ENCODE assay signal across 8 cellular contexts in the genomic region with DNA sequence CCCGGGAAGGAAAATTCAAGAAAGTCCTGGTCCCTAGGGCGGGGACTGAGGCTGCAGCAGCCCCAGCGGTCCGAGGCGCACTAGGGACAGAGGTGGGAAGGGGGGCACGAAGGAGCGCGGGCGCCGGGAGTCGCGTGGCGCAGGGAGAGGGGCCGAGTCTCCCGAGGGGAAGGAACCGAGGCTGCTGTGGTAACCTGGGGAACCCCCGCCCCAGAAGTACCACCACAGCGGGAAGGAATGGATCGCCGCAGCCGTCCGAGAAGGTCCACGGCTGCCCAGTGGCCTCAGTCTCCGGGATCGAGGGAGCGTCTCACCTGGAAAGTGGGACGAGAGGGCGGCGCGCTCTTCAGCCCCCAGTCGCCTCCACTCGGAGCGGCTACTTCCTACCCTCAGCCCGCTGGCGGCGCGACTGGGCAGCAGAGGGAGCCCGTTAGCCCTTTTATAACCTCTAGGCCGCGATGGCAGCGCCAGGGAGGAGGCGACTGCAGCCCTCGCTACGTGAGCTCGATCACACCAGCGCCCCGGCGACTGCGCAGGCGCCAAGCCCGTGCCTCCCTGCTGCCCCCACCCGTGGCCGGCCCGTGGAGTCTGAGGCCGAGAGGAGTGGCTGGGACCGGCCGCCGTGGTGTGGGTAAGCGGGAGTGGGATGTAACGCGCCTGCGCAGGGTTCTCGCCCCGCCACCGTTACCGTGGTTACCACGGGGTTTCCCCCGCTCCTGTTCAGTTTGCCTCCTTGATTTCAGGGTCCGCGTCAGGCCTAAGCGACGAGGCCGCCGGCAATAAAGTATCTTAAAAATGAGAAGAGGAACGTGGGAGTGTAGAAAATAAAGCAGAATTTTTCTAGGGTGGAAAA. TPM values are rescaled to one million over a fixed set of nuclear protein-coding genes. Genes with fewer than 3 reads are reported as not detected.
DNase-seq lines count a peak whose midpoint lies in the region; ATAC-seq and TF ChIP-seq lines count a peak whose summit lies in the region.

A gene (minus strand): TSS at position 415 of the 853 bp plus-strand sequence. CDS start 21,983 bp downstream, outside the sequence.

- peaks cover 37% of the 10 kb centered on the region for H4K20me1 ChIP-seq in smooth muscle cell (ENCODE audit: low read depth)

- WGBS in smooth muscle cell (ENCODE audit: low lambda C conversion rate), result 2% methylated on average over 70 of the region's 75 CpGs

- TF ChIP-seq CTCF in VCaP (conservative IDR thresholded peaks at IDR 0.05), result peak; percentile 84
- peak; percentile 38 to 71 (median 61) for TF ChIP-seq CTCF in breast epithelium (IDR thresholded peaks at IDR 0.05)
- TF ChIP-seq CTCF in smooth muscle cell (IDR thresholded peaks at IDR 0.05; ENCODE audit: borderline replicate concordance, insufficient read depth, poor library complexity, severe bottlenecking), result peak; percentile 40

- H3K4me1 ChIP-seq in breast epithelium, result peaks cover 0 to 9% of the 10 kb centered on the region in 2 donors
- peaks cover 18% of the 10 kb centered on the region for H3K4me1 ChIP-seq in smooth muscle cell (ENCODE audit: low read depth)

- peak; percentile 99 for DNase-seq in AG08395 (ENCODE audit: low spot score)
- DNase-seq in NCI-H2196 treated with DMSO at 0.1 percent for 48 hours (lab: John Stamatoyannopoulos, UW; ENCODE audit: unreplicated experiment), result peak; percentile 79
- DNase-seq in breast epithelium (ENCODE audit: low spot score in 2 of 2), result peak; percentile 98
- peak; percentile 94 for DNase-seq in iPS-NIHi11 (ENCODE audit: low spot score)
- peak; percentile 98 for DNase-seq in smooth muscle cell (lab: John Stamatoyannopoulos, UW; ENCODE audit: unreplicated experiment)

- peaks cover 10% of the 10 kb centered on the region for H3F3A ChIP-seq in smooth muscle cell (ENCODE audit: low read depth)

- peak within 1 kb of the TSS; percentile 90 for H3K4me2 ChIP-seq in smooth muscle cell

- peak within 1 kb of the TSS; percentile 93 for H3K9ac ChIP-seq in smooth muscle cell (ENCODE audit: low read depth)

- H3K79me2 ChIP-seq in smooth muscle cell (ENCODE audit: low read depth), result peaks cover 49% of the 10 kb centered on the region

- no peaks in the 10 kb centered on the region for H3K27me3 ChIP-seq in breast epithelium
- no peaks in the 10 kb centered on the region for H3K27me3 ChIP-seq in smooth muscle cell (ENCODE audit: low read depth)

- H3K36me3 ChIP-seq in breast epithelium (no peaks in the 10 kb centered on the region), smooth muscle cell (ENCODE audit: low read depth) (no peaks in the 10 kb centered on the region)

- peak within 1 kb of the TSS; percentile 80 for H2AFZ ChIP-seq in smooth muscle cell (ENCODE audit: low read depth)

- H3K4me3 ChIP-seq in breast epithelium, result peak within 1 kb of the TSS; percentile 66 to 83 (median 76)
- H3K4me3 ChIP-seq in smooth muscle cell, result peak within 1 kb of the TSS; percentile 77

- no peaks in the 10 kb centered on the region for H3K9me3 ChIP-seq in breast epithelium
- H3K9me3 ChIP-seq in smooth muscle cell (replicated peaks; ENCODE audit: low read depth), result no peaks in the 10 kb centered on the region

- ATAC-seq in GM18873 (IDR thresholded peaks at IDR 0.05; ENCODE audit: low FRiP score, unreplicated experiment), result peak; percentile 73
- ATAC-seq in HG03139 (IDR thresholded peaks at IDR 0.05; ENCODE audit: unreplicated experiment), result peak; percentile 70

- H3K27ac ChIP-seq in VCaP (peak within 1 kb of the TSS; percentile 92), breast epithelium (peak within 1 kb of the TSS; percentile 95 to 96), smooth muscle cell (ENCODE audit: low read depth) (peak within 1 kb of the TSS; percentile 97)

- intact Hi-C loops in breast epithelium (cut with DNase I; ENCODE audit: low total_unique reads), result no loop called here

- peak; percentile 90 for TF ChIP-seq POLR2A in breast epithelium (IDR thresholded peaks at IDR 0.05)

RNA-seq across cellular contexts. Expression of the gene that starts here (rescaled TPM):
- total RNA-seq in breast epithelium (10 to 100 TPM; 25.0 to 42.1 (median 34.1) TPM), smooth muscle cell (489 and 568 TPM in 2 replicates)
- polyA plus RNA-seq in smooth muscle cell, result 366 and 467 TPM in 2 replicates

Comparison
In these comparisons a context has a peak if more than half of its experiments do, and no peak if none do; other contexts are left out.
1. Peak in every context shown above with its lines: DNase-seq, ATAC-seq, H3K4me3 ChIP-seq and H3K27ac ChIP-seq.
2. RNA of the gene that starts here (total RNA-seq): 489 to 568 TPM in smooth muscle cell; 25.0 to 42.1 TPM in breast epithelium; every median in the first group is over 10 times any median in the second.